Comparison of ENCODE assay signal across 17 cellular contexts in genomic region chr22:49091917-49092545, GRCh38.
"Had no signal": no experiment of that assay in that cellular context is flagged by ENCODE, and none has a peak within 500 bp of the region (broad histone marks: within the 10 kb centered on the region; RNA-seq: fewer than 3 reads in every experiment).

No MANE protein-coding gene starts in this region.

- ATAC-seq: activated T-helper 17 cell treated with anti-CD3 and anti-CD28 coated beads, Interleukin-2, amount 50 U/mL, for 72 hours; foreskin keratinocyte; natural killer cell had no signal

- FAIRE-seq: endothelial cell of umbilical vein had no signal

- H3K9me3 ChIP-seq: sigmoid colon had no signal

- H3K4me3 ChIP-seq: coronary artery, sigmoid colon had no signal

- H3K4me1 Mint-ChIP-seq: activated T-helper 17 cell treated with anti-CD3 and anti-CD28 coated beads, Interleukin-2, amount 50 U/mL, for 72 hours; natural killer cell had no signal

- H3K36me3 ChIP-seq: sigmoid colon, WERI-Rb-1 had no signal

- H3K27ac ChIP-seq: coronary artery, foreskin keratinocyte, sigmoid colon, WERI-Rb-1 had no signal

- H3K36me3 Mint-ChIP-seq: natural killer cell had no signal

- H3K27me3 Mint-ChIP-seq: activated T-helper 17 cell treated with anti-CD3 and anti-CD28 coated beads, Interleukin-2, amount 50 U/mL, for 72 hours had no signal

- DNase-seq: activated CD4-positive, alpha-beta T cell treated with anti-CD3 and anti-CD28 coated beads for 4 hours; activated naive CD4-positive, alpha-beta T cell treated with anti-CD3 and anti-CD28 coated beads for 36 hours; caudate nucleus; effector CD4-positive, alpha-beta T cell; foreskin keratinocyte; mammary epithelial cell; natural killer cell; occipital lobe; sigmoid colon; stimulated activated CD4-positive, alpha-beta T cell treated with anti-CD3 and anti-CD28 coated beads, Interleukin-12 subunit alpha, Interleukin-12 subunit beta, amount 100 ng/mL, for 4 hours; stimulated activated naive CD4-positive, alpha-beta T cell; substantia nigra; trophoblast cell; WERI-Rb-1 had no signal

- H3K9me3 Mint-ChIP-seq: activated naive CD4-positive, alpha-beta T cell treated with anti-CD3 and anti-CD28 coated beads for 36 hours; activated T-helper 17 cell treated with anti-CD3 and anti-CD28 coated beads, Interleukin-2, amount 50 U/mL, for 72 hours; natural killer cell had no signal

- H3K27me3 ChIP-seq: foreskin keratinocyte had no signal

- H3K4me3 Mint-ChIP-seq: activated naive CD4-positive, alpha-beta T cell treated with anti-CD3 and anti-CD28 coated beads for 36 hours; activated T-helper 17 cell treated with anti-CD3 and anti-CD28 coated beads, Interleukin-2, amount 50 U/mL, for 72 hours; natural killer cell had no signal

- H3K4me1 ChIP-seq: foreskin keratinocyte, sigmoid colon had no signal

- H3K27ac Mint-ChIP-seq: activated naive CD4-positive, alpha-beta T cell treated with anti-CD3 and anti-CD28 coated beads for 36 hours; activated T-helper 17 cell treated with anti-CD3 and anti-CD28 coated beads, Interleukin-2, amount 50 U/mL, for 72 hours; natural killer cell had no signal
